ENCODE assay signal across 24 cellular contexts in genomic region chr12:11980133-11980532, GRCh38.
DNase-seq lines count a peak whose midpoint lies in the region; ATAC-seq, FAIRE-seq and TF ChIP-seq lines count a peak whose summit lies in the region.
"Had no signal": no experiment of that assay in that cellular context is flagged by ENCODE, and none has a peak within 500 bp of the region (broad histone marks: within the 10 kb centered on the region; RNA-seq: fewer than 3 reads in every experiment).

No MANE protein-coding gene starts in this region.

- CTCF ChIA-PET in activated CD8-positive, alpha-beta memory T cell treated with anti-CD3 and anti-CD28 coated beads, Interleukin-2, amount 10 ng/mL, durations not matched to agents 7 days and 5 days (lab: Charles Lee) = interaction anchor here (1.0 to 3.2 kb wide), 3 partner anchors 22 to 53 kb away, joined by 3 to 15 read pairs (median 6); no protein-coding TSS in a partner anchor

- no peaks in the 10 kb centered on the region for H3K27me3 ChIP-seq in left ventricle myocardium inferior (ENCODE audit: low read depth)
- H3K27me3 ChIP-seq: BE2C had no signal

- no peak for TF ChIP-seq CTCF in nephron progenitor cell (IDR thresholded peaks at IDR 0.05)
- no peak for TF ChIP-seq CTCF in left ventricle myocardium inferior (IDR thresholded peaks at IDR 0.05; ENCODE audit: borderline replicate concordance)

- intact Hi-C loops in activated T-helper 2 cell treated with anti-CD3 and anti-CD28 coated beads, Interferon-gamma antibody, Interleukin-2, Interleukin-4, amounts not matched to agents 10 μg/mL and 5 μg/mL and 100 μg/mL, durations not matched to agents 14 hours and 24 hours and 36 hours (cut with micrococcal nuclease) = loop anchor here (2.0 kb wide), 1 partner anchor 53 kb away; no protein-coding TSS in a partner anchor
- intact Hi-C loops in left ventricle myocardium inferior (cut with micrococcal nuclease) = no loop called here

- no peaks in the 10 kb centered on the region for H3K4me1 ChIP-seq in left ventricle myocardium inferior
- H3K4me1 ChIP-seq: A549, BE2C had no signal

- no peak overlapping the region for H3K4me3 Mint-ChIP-seq in activated CD8-positive, alpha-beta memory T cell treated with anti-CD3 and anti-CD28 coated beads, Interleukin-2, amount 10 ng/mL, durations not matched to agents 7 days and 5 days
- no peak overlapping the region for H3K4me3 Mint-ChIP-seq in activated T-helper 2 cell treated with anti-CD3 and anti-CD28 coated beads, Interferon-gamma antibody, Interleukin-2, Interleukin-4, amounts not matched to agents 10 μg/mL and 5 μg/mL and 100 μg/mL, durations not matched to agents 14 hours and 24 hours and 36 hours (ENCODE audit: low read depth)
- no peak overlapping the region for H3K4me3 Mint-ChIP-seq in nephron progenitor cell

- H3K36me3 ChIP-seq in left ventricle myocardium inferior = no peaks in the 10 kb centered on the region
- H3K36me3 ChIP-seq: BE2C had no signal

- no peak overlapping the region for H3K27ac ChIP-seq in left ventricle myocardium inferior (replicated peaks)
- H3K27ac ChIP-seq: A549 had no signal

- no peaks in the 10 kb centered on the region for H3K9me3 ChIP-seq in left ventricle myocardium inferior (replicated peaks)
- H3K9me3 ChIP-seq: BE2C had no signal

- peak; percentile 89 for FAIRE-seq in GM19239 (lab: Jason Lieb, UNC)
- FAIRE-seq: K562 had no signal

- peak overlapping the region; percentile 96 for H3K27ac Mint-ChIP-seq in activated CD8-positive, alpha-beta memory T cell treated with anti-CD3 and anti-CD28 coated beads, Interleukin-2, amount 10 ng/mL, durations not matched to agents 7 days and 5 days
- peak overlapping the region; percentile 98 for H3K27ac Mint-ChIP-seq in activated T-helper 2 cell treated with anti-CD3 and anti-CD28 coated beads, Interferon-gamma antibody, Interleukin-2, Interleukin-4, amounts not matched to agents 10 μg/mL and 5 μg/mL and 100 μg/mL, durations not matched to agents 14 hours and 24 hours and 36 hours
- H3K27ac Mint-ChIP-seq in nephron progenitor cell = peak overlapping the region; percentile 58

- peaks cover 3% of the 10 kb centered on the region for H3K9me3 Mint-ChIP-seq in activated CD8-positive, alpha-beta memory T cell treated with anti-CD3 and anti-CD28 coated beads, Interleukin-2, amount 10 ng/mL, durations not matched to agents 7 days and 5 days (ENCODE audit: low read depth)
- peaks cover 23% of the 10 kb centered on the region for H3K9me3 Mint-ChIP-seq in activated T-helper 2 cell treated with anti-CD3 and anti-CD28 coated beads, Interferon-gamma antibody, Interleukin-2, Interleukin-4, amounts not matched to agents 10 μg/mL and 5 μg/mL and 100 μg/mL, durations not matched to agents 14 hours and 24 hours and 36 hours
- no peaks in the 10 kb centered on the region for H3K9me3 Mint-ChIP-seq in nephron progenitor cell

- no peak for ATAC-seq in activated CD8-positive, alpha-beta memory T cell treated with anti-CD3 and anti-CD28 coated beads, Interleukin-2, amount 10 ng/mL, durations not matched to agents 7 days and 5 days
- ATAC-seq: A549, K562, right cardiac atrium had no signal

- no peak overlapping the region for H3K4me3 ChIP-seq in left ventricle myocardium inferior
- H3K4me3 ChIP-seq: A549, K562 had no signal

- no peak for DNase-seq in activated CD8-positive, alpha-beta memory T cell treated with anti-CD3 and anti-CD28 coated beads, Interleukin-2, amount 10 ng/mL, durations not matched to agents 7 days and 5 days
- DNase-seq in activated CD8-positive, alpha-beta memory T cell treated with anti-CD3 and anti-CD28 coated beads for 24 hours = no peak
- no peak for DNase-seq in GM19239 (ENCODE audit: insufficient read length, low spot score)
- DNase-seq in activated T-helper 2 cell treated with anti-CD3 and anti-CD28 coated beads, Interferon-gamma antibody, Interleukin-2, Interleukin-4, amounts not matched to agents 10 μg/mL and 5 μg/mL and 100 μg/mL, durations not matched to agents 14 hours and 24 hours and 36 hours (ENCODE audit: low spot score) = no peak
- DNase-seq in nephron progenitor cell = no peak
- no peak for DNase-seq in GM19238 (ENCODE audit: insufficient read length, low spot score)
- no peak for DNase-seq in left ventricle myocardium inferior
- DNase-seq in HT-29 (ENCODE audit: low spot score) = no peak
- DNase-seq: activated effector memory CD4-positive, alpha-beta T cell treated with Interleukin-2 at 50 U/mL for 16 hours; aorta; BE2C; central memory CD4-positive, alpha-beta T cell; foreskin melanocyte; GOT3; hypothalamus; islet precursor cell; NCI-H187; NCI-H345; NCI-H82; right cardiac atrium; SHP77 treated with DMSO at 0.1 percent for 48 hours; stimulated activated CD4-positive, alpha-beta T cell treated with anti-CD3 and anti-CD28 coated beads, Interleukin-12 subunit alpha, Interleukin-12 subunit beta, amount 100 ng/mL, for 4 hours had no signal

- no peaks in the 10 kb centered on the region for H3K27me3 Mint-ChIP-seq in activated CD8-positive, alpha-beta memory T cell treated with anti-CD3 and anti-CD28 coated beads, Interleukin-2, amount 10 ng/mL, durations not matched to agents 7 days and 5 days
- H3K27me3 Mint-ChIP-seq in activated T-helper 2 cell treated with anti-CD3 and anti-CD28 coated beads, Interferon-gamma antibody, Interleukin-2, Interleukin-4, amounts not matched to agents 10 μg/mL and 5 μg/mL and 100 μg/mL, durations not matched to agents 14 hours and 24 hours and 36 hours (ENCODE audit: low read depth) = peaks cover 4% of the 10 kb centered on the region
- peaks cover 18% of the 10 kb centered on the region for H3K27me3 Mint-ChIP-seq in nephron progenitor cell (ENCODE audit: low read depth, poor library complexity)

- H3K36me3 Mint-ChIP-seq in activated CD8-positive, alpha-beta memory T cell treated with anti-CD3 and anti-CD28 coated beads, Interleukin-2, amount 10 ng/mL, durations not matched to agents 7 days and 5 days = peaks cover 35% of the 10 kb centered on the region
- H3K36me3 Mint-ChIP-seq in activated T-helper 2 cell treated with anti-CD3 and anti-CD28 coated beads, Interferon-gamma antibody, Interleukin-2, Interleukin-4, amounts not matched to agents 10 μg/mL and 5 μg/mL and 100 μg/mL, durations not matched to agents 14 hours and 24 hours and 36 hours (ENCODE audit: low read depth) = peaks cover 47% of the 10 kb centered on the region
- H3K36me3 Mint-ChIP-seq in nephron progenitor cell (ENCODE audit: low read depth) = no peaks in the 10 kb centered on the region

- H3K4me1 Mint-ChIP-seq in activated CD8-positive, alpha-beta memory T cell treated with anti-CD3 and anti-CD28 coated beads, Interleukin-2, amount 10 ng/mL, durations not matched to agents 7 days and 5 days = peaks cover 45% of the 10 kb centered on the region
- H3K4me1 Mint-ChIP-seq in activated T-helper 2 cell treated with anti-CD3 and anti-CD28 coated beads, Interferon-gamma antibody, Interleukin-2, Interleukin-4, amounts not matched to agents 10 μg/mL and 5 μg/mL and 100 μg/mL, durations not matched to agents 14 hours and 24 hours and 36 hours (ENCODE audit: low read depth) = peaks cover 68% of the 10 kb centered on the region
- H3K4me1 Mint-ChIP-seq in nephron progenitor cell = no peaks in the 10 kb centered on the region
